Comparison of ENCODE assay signal across 1 cellular context in genomic region chr5:173720341-173721258, GRCh38.
TF ChIP-seq lines count a peak whose summit lies in the region.

No MANE protein-coding gene starts in this region.

TF ChIP-seq in GM23338, 12 proteins besides CTCF, POLR2A, EP300 and RAD21 (continued from another document):
- TF ChIP-seq ZNF462 (CRISPR knock-in tag; IDR thresholded peaks at IDR 0.05): no peak
- no peak for TF ChIP-seq STAT1 (IDR thresholded peaks at IDR 0.05; ENCODE audit: unreplicated experiment)
- no peak for TF ChIP-seq JUNB (IDR thresholded peaks at IDR 0.05; ENCODE audit: unreplicated experiment)
- no peak for TF ChIP-seq NANOG (IDR thresholded peaks at IDR 0.05; ENCODE audit: borderline replicate concordance)
- TF ChIP-seq ZNF114 (CRISPR knock-in tag; IDR thresholded peaks at IDR 0.05): no peak
- no peak for TF ChIP-seq CREB1 (CRISPR knock-in tag; IDR thresholded peaks at IDR 0.05; ENCODE audit: low read depth)
- TF ChIP-seq ETS1 (IDR thresholded peaks at IDR 0.05): no peak
TF ChIP-seq in GM23338: peak in this region for 0.
